ENCODE assay signal across 26 cellular contexts in genomic region chr20:20624914-20625313, GRCh38.
DNase-seq lines count a peak whose midpoint lies in the region; ATAC-seq and TF ChIP-seq lines count a peak whose summit lies in the region.
"Had no signal": no experiment of that assay in that cellular context is flagged by ENCODE, and none has a peak within 500 bp of the region (broad histone marks: within the 10 kb centered on the region; RNA-seq: fewer than 3 reads in every experiment).

No MANE protein-coding gene starts in this region.

- H4K20me1 ChIP-seq in neural progenitor cell (ENCODE audit: low read depth), result no peaks in the 10 kb centered on the region

- H3K4me3 Mint-ChIP-seq in neural progenitor cell, result no peak overlapping the region
- H3K4me3 Mint-ChIP-seq: activated CD8-positive, alpha-beta T cell treated with anti-CD3 and anti-CD28 coated beads, Interleukin-2, amount 10 ng/mL, durations not matched to agents 7 days and 5 days; activated naive CD8-positive, alpha-beta T cell treated with anti-CD3 and anti-CD28 coated beads for 36 hours; stimulated activated naive CD8-positive, alpha-beta T cell treated with anti-CD3 and anti-CD28 coated beads, Interleukin-15, Interleukin-2, amounts not matched to agents 100 ng/mL and 50 ng/mL, for 24 hours; T-helper 1 cell treated with Interleukin-12 subunit alpha and Interleukin-12 subunit beta and Interleukin-4 antibody, amounts not matched to agents 30 μg/mL and 1 μg/mL, for 36 hours had no signal

- no peak overlapping the region for H2AFZ ChIP-seq in neural progenitor cell (replicated peaks)
- H2AFZ ChIP-seq: GM23248 had no signal

- TF ChIP-seq CTCF in mucosa of descending colon (IDR thresholded peaks at IDR 0.05) (no peak), neural progenitor cell (IDR thresholded peaks at IDR 0.05) (no peak)

- H3K27ac ChIP-seq in neural progenitor cell, result no peak overlapping the region
- H3K27ac ChIP-seq: GM23248, left lung, psoas muscle, SK-N-MC, uterus had no signal

- H3K79me2 ChIP-seq in neural progenitor cell (ENCODE audit: low read depth), result no peaks in the 10 kb centered on the region

- no peaks in the 10 kb centered on the region for H3F3A ChIP-seq in neural progenitor cell (ENCODE audit: low read depth)

- no peaks in the 10 kb centered on the region for H3K9me3 ChIP-seq in mucosa of descending colon
- H3K9me3 ChIP-seq in neural progenitor cell (ENCODE audit: low read depth), result no peaks in the 10 kb centered on the region
- H3K9me3 ChIP-seq: left lung, psoas muscle, uterus had no signal

- no peak overlapping the region for H3K27ac Mint-ChIP-seq in neural progenitor cell
- H3K27ac Mint-ChIP-seq: activated CD8-positive, alpha-beta T cell treated with anti-CD3 and anti-CD28 coated beads, Interleukin-2, amount 10 ng/mL, durations not matched to agents 7 days and 5 days; activated naive CD8-positive, alpha-beta T cell treated with anti-CD3 and anti-CD28 coated beads for 36 hours; stimulated activated naive CD8-positive, alpha-beta T cell treated with anti-CD3 and anti-CD28 coated beads, Interleukin-15, Interleukin-2, amounts not matched to agents 100 ng/mL and 50 ng/mL, for 24 hours; T-helper 1 cell treated with Interleukin-12 subunit alpha and Interleukin-12 subunit beta and Interleukin-4 antibody, amounts not matched to agents 30 μg/mL and 1 μg/mL, for 36 hours had no signal

- no peaks in the 10 kb centered on the region for H3K9me3 Mint-ChIP-seq in neural progenitor cell
- H3K9me3 Mint-ChIP-seq: activated naive CD8-positive, alpha-beta T cell treated with anti-CD3 and anti-CD28 coated beads for 36 hours; stimulated activated naive CD8-positive, alpha-beta T cell treated with anti-CD3 and anti-CD28 coated beads, Interleukin-15, Interleukin-2, amounts not matched to agents 100 ng/mL and 50 ng/mL, for 24 hours; T-helper 1 cell treated with Interleukin-12 subunit alpha and Interleukin-12 subunit beta and Interleukin-4 antibody, amounts not matched to agents 30 μg/mL and 1 μg/mL, for 36 hours had no signal

- no peak overlapping the region for H3K4me2 ChIP-seq in neural progenitor cell

- no peaks in the 10 kb centered on the region for H3K4me1 ChIP-seq in mucosa of descending colon (ENCODE audit: low read depth)
- H3K4me1 ChIP-seq in neural progenitor cell, result no peaks in the 10 kb centered on the region
- H3K4me1 ChIP-seq: left lung, uterus had no signal

- peak; percentile 75 for DNase-seq in DMS53 treated with DMSO at 0.1 percent for 48 hours (lab: John Stamatoyannopoulos, UW; ENCODE audit: unreplicated experiment)
- DNase-seq in NCI-H146 treated with DMSO at 0.1 percent for 48 hours (lab: John Stamatoyannopoulos, UW; ENCODE audit: unreplicated experiment), result peak; percentile 100
- DNase-seq in NCI-H510A (lab: John Stamatoyannopoulos, UW), result peak; percentile 94
- no peak for DNase-seq in mucosa of descending colon
- no peak for DNase-seq in activated CD4-positive, alpha-beta T cell treated with anti-CD3 and anti-CD28 coated beads, Interleukin-2, amount 50 U/mL, for 4 hours
- no peak for DNase-seq in neural progenitor cell (ENCODE audit: low spot score)
- DNase-seq: activated CD4-positive, CD25-positive, alpha-beta regulatory T cell treated with anti-CD3 and anti-CD28 coated beads, Interleukin-2, amount 50 U/mL, for 72 hours; activated CD8-positive, alpha-beta T cell treated with anti-CD3 and anti-CD28 coated beads, Interleukin-2, amount 10 ng/mL, durations not matched to agents 7 days and 5 days; activated naive CD8-positive, alpha-beta T cell treated with anti-CD3 and anti-CD28 coated beads for 36 hours; aorta; C1 segment of cervical spinal cord; effector CD4-positive, alpha-beta T cell; GM23248; Kasumi-1; left lung; mesenchymal stem cell; MV-4-11; NCI-H524 treated with DMSO at 0.1 percent for 48 hours; OCI-M1; psoas muscle; uterus had no signal

- H3K4me1 Mint-ChIP-seq in neural progenitor cell, result no peaks in the 10 kb centered on the region
- H3K4me1 Mint-ChIP-seq: activated naive CD8-positive, alpha-beta T cell treated with anti-CD3 and anti-CD28 coated beads for 36 hours had no signal

- no peak overlapping the region for H3K4me3 ChIP-seq in mucosa of descending colon
- no peak overlapping the region for H3K4me3 ChIP-seq in neural progenitor cell
- H3K4me3 ChIP-seq: GM23248, left lung, psoas muscle, SK-N-MC, uterus had no signal

- H3K36me3 ChIP-seq in mucosa of descending colon (ENCODE audit: low read depth) (no peaks in the 10 kb centered on the region), neural progenitor cell (no peaks in the 10 kb centered on the region)
- H3K36me3 ChIP-seq: uterus had no signal

- peak; percentile 25 for ATAC-seq in mucosa of descending colon
- ATAC-seq in GM18868 (IDR thresholded peaks at IDR 0.05; ENCODE audit: unreplicated experiment), result no peak
- ATAC-seq: activated CD8-positive, alpha-beta T cell treated with anti-CD3 and anti-CD28 coated beads, Interleukin-2, amount 10 ng/mL, durations not matched to agents 7 days and 5 days; HepG2; left lung had no signal

- no peak overlapping the region for H3K9ac ChIP-seq in neural progenitor cell
- H3K9ac ChIP-seq: GM23248 had no signal

- intact Hi-C loops in mucosa of descending colon (cut with DNase I, micrococcal nuclease), result no loop called here

- no peaks in the 10 kb centered on the region for H3K27me3 Mint-ChIP-seq in neural progenitor cell (ENCODE audit: insufficient read depth, low read depth)
- H3K27me3 Mint-ChIP-seq: activated naive CD8-positive, alpha-beta T cell treated with anti-CD3 and anti-CD28 coated beads for 36 hours; stimulated activated naive CD8-positive, alpha-beta T cell treated with anti-CD3 and anti-CD28 coated beads, Interleukin-15, Interleukin-2, amounts not matched to agents 100 ng/mL and 50 ng/mL, for 24 hours had no signal

- H3K36me3 Mint-ChIP-seq in neural progenitor cell, result peaks cover 9% of the 10 kb centered on the region

- H3K27me3 ChIP-seq in neural progenitor cell, result no peaks in the 10 kb centered on the region
- H3K27me3 ChIP-seq: left lung, uterus had no signal

Comparison
In these comparisons a context has a peak if more than half of its experiments do, and no peak if none do; other contexts are left out.
1. DNase-seq: peak in DMS53 treated with DMSO at 0.1 percent for 48 hours (single experiment), NCI-H146 treated with DMSO at 0.1 percent for 48 hours (single experiment) and NCI-H510A (single experiment); none in mucosa of descending colon (0 of 3), activated CD4-positive, alpha-beta T cell treated with anti-CD3 and anti-CD28 coated beads, Interleukin-2, amount 50 U/mL, for 4 hours (0 of 2) and neural progenitor cell (single experiment).